Comparison of ENCODE assay signal across 12 cellular contexts in genomic region chr3:55013145-55013544, GRCh38.
DNase-seq lines count a peak whose midpoint lies in the region; ATAC-seq and TF ChIP-seq lines count a peak whose summit lies in the region.
"Had no signal": no experiment of that assay in that cellular context is flagged by ENCODE, and none has a peak within 500 bp of the region (broad histone marks: within the 10 kb centered on the region; RNA-seq: fewer than 3 reads in every experiment).

No MANE protein-coding gene starts in this region.

- H3K4me1 ChIP-seq in SJSA1 (replicated peaks) (peaks cover 50% of the 10 kb centered on the region), adrenal gland (replicated peaks in 1 of 2) (no peaks in the 10 kb centered on the region)
- H3K4me1 ChIP-seq: ascending aorta had no signal

- WGBS in adrenal gland, 4 donors, result 49 to 71% (median 59%) methylated on average over 4 of the region's 4 CpGs

- no peak for ATAC-seq in GM19397 (IDR thresholded peaks at IDR 0.05; ENCODE audit: unreplicated experiment)
- ATAC-seq in HG03045 (IDR thresholded peaks at IDR 0.05; ENCODE audit: unreplicated experiment), result no peak

- H3K4me3 ChIP-seq in SJSA1 (no peak overlapping the region), fibroblast of villous mesenchyme (ENCODE audit: low read depth, low read length) (no peak overlapping the region), adrenal gland (no peak overlapping the region)
- H3K4me3 ChIP-seq: ascending aorta had no signal

- peak; percentile 40 for DNase-seq in NCI-H748 (lab: John Stamatoyannopoulos, UW; ENCODE audit: unreplicated experiment)
- DNase-seq in NCI-H748 treated with DMSO at 0.1 percent for 48 hours (lab: John Stamatoyannopoulos, UW), result no peak
- peak; percentile 43 to 48 for DNase-seq in SJSA1 (ENCODE audit: low read depth in 1 of 2, low spot score in 2 of 2)
- DNase-seq in fibroblast of villous mesenchyme (ENCODE audit: low read depth), result peak; percentile 29
- DNase-seq in smooth muscle cell of the brain vasculature (ENCODE audit: low read depth, low spot score), result peak; percentile 23
- no peak for DNase-seq in adrenal gland
- DNase-seq: activated T-cell treated with anti-CD3 and anti-CD28 coated beads, Interleukin-2, amount 50 U/mL, for 48 hours; stimulated activated CD4-positive, alpha-beta T cell treated with anti-CD3 and anti-CD28 coated beads, Interleukin-1b, Interleukin-23, amount 100 ng/mL, for 48 hours had no signal

- H3K27ac ChIP-seq in SJSA1 (peak overlapping the region; percentile 79), adrenal gland (no peak overlapping the region)
- H3K27ac ChIP-seq: ascending aorta, epithelial cell of prostate had no signal

- no peaks in the 10 kb centered on the region for H3K9me3 ChIP-seq in SJSA1 (replicated peaks)
- no peaks in the 10 kb centered on the region for H3K9me3 ChIP-seq in adrenal gland (replicated peaks in 1 of 3)
- H3K9me3 ChIP-seq: ascending aorta had no signal

- no peak for TF ChIP-seq POLR2A in adrenal gland (IDR thresholded peaks at IDR 0.05)

- TF ChIP-seq CTCF in fibroblast of villous mesenchyme (IDR thresholded peaks at IDR 0.05; ENCODE audit: insufficient read depth, low read depth, low read length) (peak; percentile 31), adrenal gland (IDR thresholded peaks at IDR 0.05) (peak in 2 of 6 experiments; percentile 12 to 28)

- intact Hi-C loops in adrenal gland (cut with DNase I), result no loop called here

- H3K27me3 ChIP-seq in SJSA1 (replicated peaks) (no peaks in the 10 kb centered on the region), adrenal gland (no peaks in the 10 kb centered on the region)
- H3K27me3 ChIP-seq: ascending aorta had no signal

- H3K36me3 ChIP-seq in SJSA1, result no peaks in the 10 kb centered on the region
- H3K36me3 ChIP-seq in adrenal gland (replicated peaks in 1 of 2), result no peaks in the 10 kb centered on the region
- H3K36me3 ChIP-seq: ascending aorta had no signal

Comparison
In these comparisons a context has a peak if more than half of its experiments do, and no peak if none do; other contexts are left out.
1. DNase-seq: peak in NCI-H748 (single experiment), SJSA1 (2 of 2), fibroblast of villous mesenchyme (single experiment) and smooth muscle cell of the brain vasculature (single experiment); none in NCI-H748 treated with DMSO at 0.1 percent for 48 hours (single experiment) and adrenal gland (0 of 7).